Comparison of ENCODE assay signal across 16 cellular contexts in the genomic region with DNA sequence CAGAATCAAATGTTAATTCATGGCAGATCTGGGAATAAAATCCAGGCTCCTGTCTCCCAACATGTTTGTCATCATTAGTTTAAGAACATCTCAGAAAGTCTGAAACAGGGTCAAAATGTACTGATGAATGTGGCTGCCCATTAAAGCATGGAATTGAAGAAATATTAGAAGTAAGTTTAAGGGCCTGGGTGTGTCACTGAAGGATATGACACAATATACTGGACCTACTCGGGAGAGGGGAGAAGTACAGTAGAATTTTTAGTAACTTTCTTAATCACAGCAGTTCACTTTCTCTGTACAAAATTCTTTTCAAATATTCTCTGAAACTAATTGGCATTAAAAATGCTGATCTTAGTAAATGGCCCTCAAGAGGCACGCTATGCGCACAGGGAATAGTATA.
A peak's percentile ranks its signal among the peaks of the same experiment; 100 is the strongest.
DNase-seq lines count a peak whose midpoint lies in the region; ATAC-seq and TF ChIP-seq lines count a peak whose summit lies in the region.
"Had no signal": no experiment of that assay in that cellular context is flagged by ENCODE, and none has a peak within 500 bp of the region (broad histone marks: within the 10 kb centered on the region; RNA-seq: fewer than 3 reads in every experiment).

No MANE protein-coding gene starts in this region.

- H3K27ac Mint-ChIP-seq in activated naive CD4-positive, alpha-beta T cell treated with anti-CD3 and anti-CD28 coated beads, Interleukin-2, amount 50 U/mL, for 72 hours: peak overlapping the region; percentile 10 to 90
- peak overlapping the region; percentile 87 for H3K27ac Mint-ChIP-seq in stimulated activated effector memory CD8-positive, alpha-beta T cell treated with anti-CD3 and anti-CD28 coated beads, Interleukin-12 subunit alpha, Interleukin-12 subunit beta, amount 100 ng/mL, for 72 hours
- H3K27ac Mint-ChIP-seq: H9 had no signal

- peaks cover 58% of the 10 kb centered on the region for H3K4me1 Mint-ChIP-seq in stimulated activated effector memory CD8-positive, alpha-beta T cell treated with anti-CD3 and anti-CD28 coated beads, Interleukin-12 subunit alpha, Interleukin-12 subunit beta, amount 100 ng/mL, for 72 hours

- TF ChIP-seq EP300 in suprapubic skin (IDR thresholded peaks at IDR 0.05): no peak

- H3K4me2 ChIP-seq in OCI-LY3 (ENCODE audit: low read length): peak overlapping the region; percentile 64

- H3K36me3 ChIP-seq in OCI-LY3 (replicated peaks; ENCODE audit: low read depth, low read length) (peaks cover 15% of the 10 kb centered on the region), suprapubic skin (no peaks in the 10 kb centered on the region)

- H3K27ac ChIP-seq in OCI-LY3 (ENCODE audit: low read length) (peak overlapping the region; percentile 97), epithelial cell of prostate (peak overlapping the region; percentile 20), suprapubic skin (no peak overlapping the region)
- H3K27ac ChIP-seq: RWPE1 had no signal

- 71% methylated on average over 3 of the region's 3 CpGs for WGBS in suprapubic skin

- H3K79me2 ChIP-seq in OCI-LY3 (ENCODE audit: low read length): peaks cover 61% of the 10 kb centered on the region

- H3K4me3 ChIP-seq in OCI-LY3 (ENCODE audit: low read length): no peak overlapping the region
- H3K4me3 ChIP-seq in suprapubic skin: no peak overlapping the region

- no peak for ATAC-seq in activated naive CD4-positive, alpha-beta T cell treated with anti-CD3 and anti-CD28 coated beads, Interleukin-2, amount 50 U/mL, for 72 hours
- no peak for ATAC-seq in stimulated activated effector memory CD8-positive, alpha-beta T cell treated with anti-CD3 and anti-CD28 coated beads, Interleukin-12 subunit alpha, Interleukin-12 subunit beta, amount 100 ng/mL, for 72 hours
- no peak for ATAC-seq in HG02610 (IDR thresholded peaks at IDR 0.05; ENCODE audit: unreplicated experiment)

- H3K9me3 ChIP-seq in OCI-LY3 (ENCODE audit: insufficient read depth, low read length) (no peaks in the 10 kb centered on the region), suprapubic skin (no peaks in the 10 kb centered on the region)
- H3K9me3 ChIP-seq: Caco-2 had no signal

- H3K36me3 Mint-ChIP-seq in activated naive CD4-positive, alpha-beta T cell treated with anti-CD3 and anti-CD28 coated beads, Interleukin-2, amount 50 U/mL, for 72 hours: peaks cover 17 to 53% of the 10 kb centered on the region in 2 donors
- H3K36me3 Mint-ChIP-seq in stimulated activated effector memory CD8-positive, alpha-beta T cell treated with anti-CD3 and anti-CD28 coated beads, Interleukin-12 subunit alpha, Interleukin-12 subunit beta, amount 100 ng/mL, for 72 hours: peaks cover 47% of the 10 kb centered on the region

- TF ChIP-seq CTCF in OCI-LY3 (IDR thresholded peaks at IDR 0.05; ENCODE audit: low read depth, low read length): no peak
- TF ChIP-seq CTCF in suprapubic skin (IDR thresholded peaks at IDR 0.05): no peak

- TF ChIP-seq POLR2A in suprapubic skin (IDR thresholded peaks at IDR 0.05): no peak

- no peaks in the 10 kb centered on the region for H3K9me3 Mint-ChIP-seq in activated naive CD4-positive, alpha-beta T cell treated with anti-CD3 and anti-CD28 coated beads, Interleukin-2, amount 50 U/mL, for 72 hours
- no peaks in the 10 kb centered on the region for H3K9me3 Mint-ChIP-seq in stimulated activated effector memory CD8-positive, alpha-beta T cell treated with anti-CD3 and anti-CD28 coated beads, Interleukin-12 subunit alpha, Interleukin-12 subunit beta, amount 100 ng/mL, for 72 hours
- H3K9me3 Mint-ChIP-seq: H9 had no signal

- H3K4me3 Mint-ChIP-seq in stimulated activated effector memory CD8-positive, alpha-beta T cell treated with anti-CD3 and anti-CD28 coated beads, Interleukin-12 subunit alpha, Interleukin-12 subunit beta, amount 100 ng/mL, for 72 hours: peak overlapping the region; percentile 18
- H3K4me3 Mint-ChIP-seq: H9 had no signal

- H3K27me3 ChIP-seq in OCI-LY3 (ENCODE audit: low read depth, low read length) (no peaks in the 10 kb centered on the region), suprapubic skin (no peaks in the 10 kb centered on the region)

- no peak for DNase-seq in activated naive CD4-positive, alpha-beta T cell treated with anti-CD3 and anti-CD28 coated beads, Interleukin-2, amount 50 U/mL, for 72 hours (ENCODE audit: low spot score in 2 of 2)
- no peak for DNase-seq in activated naive CD4-positive, alpha-beta T cell treated with anti-CD3 and anti-CD28 coated beads, Interleukin-2, amount 50 U/mL, for 16 hours
- no peak for DNase-seq in epithelial cell of prostate (ENCODE audit: low read depth, low spot score)
- no peak for DNase-seq in stimulated activated effector memory CD8-positive, alpha-beta T cell treated with anti-CD3 and anti-CD28 coated beads, Interleukin-12 subunit alpha, Interleukin-12 subunit beta, amount 100 ng/mL, for 72 hours (ENCODE audit: low spot score in 2 of 2)
- no peak for DNase-seq in NCI-H1092 treated with DMSO at 0.1 percent for 48 hours (lab: John Stamatoyannopoulos, UW)
- no peak for DNase-seq in suprapubic skin (ENCODE audit: low spot score in 2 of 2)
- DNase-seq: Caco-2; H9; head of caudate nucleus; islet precursor cell; MV-4-11; NCI-H774; stimulated activated naive CD4-positive, alpha-beta T cell treated with Interleukin-2 at 50 U/mL for 16 hours had no signal

- H3K4me1 ChIP-seq in OCI-LY3 (ENCODE audit: low read length) (peaks cover 96% of the 10 kb centered on the region), suprapubic skin (peaks cover 53% of the 10 kb centered on the region)
- H3K4me1 ChIP-seq: Caco-2 had no signal

- no peaks in the 10 kb centered on the region for H4K20me1 ChIP-seq in OCI-LY3 (ENCODE audit: insufficient read depth, low read length)

- peak overlapping the region; percentile 89 for H3K9ac ChIP-seq in OCI-LY3 (ENCODE audit: low read length)

- no peak overlapping the region for H2AFZ ChIP-seq in OCI-LY3 (ENCODE audit: low read depth, low read length)
